ENCODE assay signal across 20 cellular contexts in the genomic region with DNA sequence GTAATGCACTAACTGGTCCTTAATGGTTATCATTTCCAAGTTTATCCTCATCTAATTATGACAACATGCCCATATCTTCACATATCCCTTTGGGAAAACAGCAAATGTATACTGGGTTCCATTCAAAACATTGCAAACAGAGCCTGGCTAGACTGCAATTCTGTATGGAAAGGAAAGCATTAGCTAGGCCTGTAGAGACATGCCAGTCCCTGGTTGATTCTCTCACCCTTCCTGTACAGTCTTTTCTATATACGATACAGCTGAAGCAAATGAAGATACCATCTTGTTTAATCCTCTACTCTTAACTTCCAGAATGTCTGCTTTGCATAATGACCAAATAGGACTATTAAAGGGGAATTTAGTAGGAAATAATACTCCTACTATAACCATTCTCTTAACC.
"Had no signal": no experiment of that assay in that cellular context is flagged by ENCODE, and none has a peak within 500 bp of the region (broad histone marks: within the 10 kb centered on the region; RNA-seq: fewer than 3 reads in every experiment).

No MANE protein-coding gene starts in this region.

- H3K27ac ChIP-seq: gastroesophageal sphincter, ovary, right lobe of liver, tibial nerve had no signal

- ATAC-seq: activated CD8-positive, alpha-beta T cell treated with anti-CD3 and anti-CD28 coated beads for 36 hours; activated naive CD8-positive, alpha-beta T cell treated with anti-CD3 and anti-CD28 coated beads, Interleukin-2, amount 50 U/mL, for 24 hours; activated T-cell treated with anti-CD3 and anti-CD28 coated beads, Interleukin-2, amount 50 U/mL, for 4 hours; activated T-helper 17 cell treated with anti-CD3 and anti-CD28 coated beads, Interleukin-2, amount 50 U/mL, for 72 hours; gastroesophageal sphincter; naive thymus-derived CD4-positive, alpha-beta T cell; right lobe of liver had no signal

- DNase-seq: activated B cell treated with CpG ODN at 0.5 μM for 24 hours; activated CD4-positive, alpha-beta T cell treated with anti-CD3 and anti-CD28 coated beads, Interleukin-2, amount 50 U/mL, for 1 hour; activated CD8-positive, alpha-beta T cell treated with anti-CD3 and anti-CD28 coated beads for 36 hours; activated naive CD8-positive, alpha-beta T cell treated with anti-CD3 and anti-CD28 coated beads, Interleukin-2, amount 50 U/mL, for 24 hours; activated T-cell treated with anti-CD3 and anti-CD28 coated beads, Interleukin-2, amount 50 U/mL, for 4 hours; amygdala; dermis blood vessel endothelial cell; effector CD8-positive, alpha-beta T cell; erythroblast; hippocampal formation; kidney; midbrain; naive thymus-derived CD4-positive, alpha-beta T cell; ovary; right lobe of liver; stimulated activated CD4-positive, alpha-beta T cell treated with anti-CD3 and anti-CD28 coated beads, Interleukin-2, amount 100 ng/mL, for 48 hours; stimulated activated naive CD4-positive, alpha-beta T cell treated with Interleukin-2 at 50 U/mL for 16 hours had no signal
